ENCODE assay signal across 15 cellular contexts in genomic region chr10:121681171-121681752, GRCh38.
DNase-seq lines count a peak whose midpoint lies in the region; ATAC-seq and TF ChIP-seq lines count a peak whose summit lies in the region.
"Had no signal": no experiment of that assay in that cellular context is flagged by ENCODE, and none has a peak within 500 bp of the region (broad histone marks: within the 10 kb centered on the region; RNA-seq: fewer than 3 reads in every experiment).

No MANE protein-coding gene starts in this region.

- intact Hi-C loops in Caco-2 (cut with micrococcal nuclease; ENCODE audit: unreplicated experiment) (loop anchor here (2.0 kb wide), 1 partner anchor 18 kb away; no protein-coding TSS in a partner anchor), PC-3 (cut with micrococcal nuclease) (no loop called here)
- intact Hi-C loops in CD8-positive, alpha-beta T cell (cut with DNase I, micrococcal nuclease) = no loop called here

- H3K79me2 ChIP-seq in PC-3 (ENCODE audit: low read length) = no peaks in the 10 kb centered on the region
- H3K79me2 ChIP-seq in parathyroid adenoma = no peaks in the 10 kb centered on the region

- H4K20me1 ChIP-seq in PC-3 (ENCODE audit: low read length) = no peaks in the 10 kb centered on the region

- H2AFZ ChIP-seq in PC-3 (ENCODE audit: low read length) = no peak overlapping the region
- H2AFZ ChIP-seq in parathyroid adenoma = peak overlapping the region; percentile 90

- H3K27me3 Mint-ChIP-seq in Caco-2 (ENCODE audit: insufficient read depth, unreplicated experiment) = no peaks in the 10 kb centered on the region
- peaks cover 7% of the 10 kb centered on the region for H3K27me3 Mint-ChIP-seq in CD8-positive, alpha-beta T cell (ENCODE audit: low read depth)

- TF ChIP-seq CTCF in Caco-2 (IDR thresholded peaks at IDR 0.05; ENCODE audit: insufficient read depth in 1 of 2, low read depth in 1 of 2, low read length in 1 of 2, severe bottlenecking in 1 of 2, unreplicated experiment in 1 of 2) (peak in 1 of 2 experiments; percentile 12), PC-3 (conservative IDR thresholded peaks at IDR 0.05; ENCODE audit: low read depth, low read length) (peak; percentile 16; the same call in 1 of the 2 replicates), parathyroid adenoma (IDR thresholded peaks at IDR 0.05) (peak; percentile 8)
- no peak for TF ChIP-seq CTCF in CD8-positive, alpha-beta T cell (IDR thresholded peaks at IDR 0.05)

- H3K27ac Mint-ChIP-seq in Caco-2 (ENCODE audit: unreplicated experiment) = peak overlapping the region; percentile 77
- H3K27ac Mint-ChIP-seq in CD8-positive, alpha-beta T cell = no peak overlapping the region
- H3K27ac Mint-ChIP-seq: stimulated activated effector memory CD8-positive, alpha-beta T cell treated with anti-CD3 and anti-CD28 coated beads, Interleukin-12 subunit alpha, Interleukin-12 subunit beta, amount 100 ng/mL, for 72 hours had no signal

- H3K4me3 ChIP-seq in Caco-2 (ENCODE audit: low read depth, low read length) (no peak overlapping the region), PC-3 (ENCODE audit: low read length) (no peak overlapping the region), parathyroid adenoma (ENCODE audit: low read depth, low read length) (no peak overlapping the region)
- no peak overlapping the region for H3K4me3 ChIP-seq in CD8-positive, alpha-beta T cell (ENCODE audit: low read depth, low read length)
- H3K4me3 ChIP-seq: left lung, tibial nerve had no signal

- DNase-seq in Caco-2 (peak in 1 of 2 experiments; percentile 16), PC-3 (no peak), foreskin melanocyte (peak; percentile 43), HPDE6-E6E7 (ENCODE audit: extremely low spot score) (no peak), cortex of kidney (lab: John Stamatoyannopoulos, UW) (no peak)
- DNase-seq in stimulated activated CD8-positive, alpha-beta memory T cell treated with anti-CD3 and anti-CD28 coated beads, Interleukin-4, amount 100 ng/mL, for 48 hours = no peak
- no peak for DNase-seq in CD8-positive, alpha-beta T cell
- DNase-seq: activated CD4-positive, alpha-beta T cell treated with anti-CD3 and anti-CD28 coated beads for 4 hours; left lung; NCI-H146; NCI-H226 had no signal

- H3K27me3 ChIP-seq in Caco-2 (replicated peaks; ENCODE audit: control insufficient read depth, insufficient read depth, low read length) (no peaks in the 10 kb centered on the region), PC-3 (ENCODE audit: low read length) (peaks cover 32% of the 10 kb centered on the region), parathyroid adenoma (ENCODE audit: control insufficient read depth, insufficient read depth, low read length) (no peaks in the 10 kb centered on the region)
- no peaks in the 10 kb centered on the region for H3K27me3 ChIP-seq in CD8-positive, alpha-beta T cell (ENCODE audit: insufficient read depth, low read length)
- H3K27me3 ChIP-seq: tibial nerve had no signal

- H3F3A ChIP-seq in PC-3 (ENCODE audit: low read length, unreplicated experiment) = no peaks in the 10 kb centered on the region

- H3K4me1 Mint-ChIP-seq in Caco-2 (ENCODE audit: low read depth, unreplicated experiment) = peaks cover 25% of the 10 kb centered on the region
- H3K4me1 Mint-ChIP-seq in CD8-positive, alpha-beta T cell (ENCODE audit: low read depth) = no peaks in the 10 kb centered on the region
- H3K4me1 Mint-ChIP-seq: stimulated activated effector memory CD8-positive, alpha-beta T cell treated with anti-CD3 and anti-CD28 coated beads, Interleukin-12 subunit alpha, Interleukin-12 subunit beta, amount 100 ng/mL, for 72 hours had no signal

- no peak overlapping the region for H3K9ac ChIP-seq in PC-3 (ENCODE audit: low read length)
- H3K9ac ChIP-seq in parathyroid adenoma = no peak overlapping the region

- no peaks in the 10 kb centered on the region for H3K9me3 Mint-ChIP-seq in Caco-2 (ENCODE audit: unreplicated experiment)
- no peaks in the 10 kb centered on the region for H3K9me3 Mint-ChIP-seq in CD8-positive, alpha-beta T cell
- H3K9me3 Mint-ChIP-seq: stimulated activated effector memory CD8-positive, alpha-beta T cell treated with anti-CD3 and anti-CD28 coated beads, Interleukin-12 subunit alpha, Interleukin-12 subunit beta, amount 100 ng/mL, for 72 hours had no signal

- H3K4me1 ChIP-seq in Caco-2 = peaks cover 28% of the 10 kb centered on the region
- H3K4me1 ChIP-seq in PC-3 (ENCODE audit: insufficient read depth, low read length) = no peaks in the 10 kb centered on the region
- peaks cover 8% of the 10 kb centered on the region for H3K4me1 ChIP-seq in parathyroid adenoma
- H3K4me1 ChIP-seq in CD8-positive, alpha-beta T cell (ENCODE audit: insufficient read depth, low read length) = no peaks in the 10 kb centered on the region
- H3K4me1 ChIP-seq: left lung, tibial nerve had no signal

- H3K4me2 ChIP-seq in PC-3 (ENCODE audit: low read length) (no peak overlapping the region), parathyroid adenoma (ENCODE audit: low read length) (peak overlapping the region; percentile 6)

- BruUV-seq in Caco-2 (replicated peaks; lab: Mats Ljungman, UMichigan) (no TSS peak), PC-3 (replicated peaks; lab: Mats Ljungman, UMichigan) (no TSS peak)

- peak overlapping the region; percentile 6 for H3K4me3 Mint-ChIP-seq in Caco-2 (ENCODE audit: unreplicated experiment)
- H3K4me3 Mint-ChIP-seq in CD8-positive, alpha-beta T cell = no peak overlapping the region
- H3K4me3 Mint-ChIP-seq: stimulated activated effector memory CD8-positive, alpha-beta T cell treated with anti-CD3 and anti-CD28 coated beads, Interleukin-12 subunit alpha, Interleukin-12 subunit beta, amount 100 ng/mL, for 72 hours had no signal

- H3K36me3 ChIP-seq in Caco-2 (ENCODE audit: control insufficient read depth, insufficient read depth, low read length) (no peaks in the 10 kb centered on the region), PC-3 (ENCODE audit: low read depth, low read length) (no peaks in the 10 kb centered on the region), parathyroid adenoma (ENCODE audit: control insufficient read depth, insufficient read depth, low read length) (no peaks in the 10 kb centered on the region)
- H3K36me3 ChIP-seq in CD8-positive, alpha-beta T cell (ENCODE audit: insufficient read depth, low read length) = no peaks in the 10 kb centered on the region
- H3K36me3 ChIP-seq: left lung, tibial nerve had no signal

- CTCF ChIA-PET in Caco-2 (lab: Charles Lee) = no interaction called here
- CTCF ChIA-PET in PC-3 (lab: Charles Lee) = no interaction called here
- CTCF ChIA-PET in CD8-positive, alpha-beta T cell (lab: Charles Lee) = no interaction called here

- POLR2A ChIA-PET in Caco-2 (lab: Charles Lee) = no interaction called here
- POLR2A ChIA-PET in PC-3 (lab: Charles Lee; ENCODE audit: unreplicated experiment) = no interaction called here
- POLR2A ChIA-PET in CD8-positive, alpha-beta T cell (lab: Charles Lee) = no interaction called here

- H3K9me3 ChIP-seq in Caco-2 (peaks cover 3% of the 10 kb centered on the region; the same call in 1 of the 2 replicates), PC-3 (ENCODE audit: low read length) (no peaks in the 10 kb centered on the region), parathyroid adenoma (ENCODE audit: control insufficient read depth, low read length) (no peaks in the 10 kb centered on the region)
- no peaks in the 10 kb centered on the region for H3K9me3 ChIP-seq in CD8-positive, alpha-beta T cell (ENCODE audit: low read length)

- H3K27ac ChIP-seq in PC-3 (ENCODE audit: low read length) (no peak overlapping the region), parathyroid adenoma (no peak overlapping the region)
- no peak overlapping the region for H3K27ac ChIP-seq in CD8-positive, alpha-beta T cell (ENCODE audit: low read depth, low read length)
- H3K27ac ChIP-seq: left lung, tibial nerve had no signal

- H3K36me3 Mint-ChIP-seq in Caco-2 (ENCODE audit: insufficient read depth, unreplicated experiment) = no peaks in the 10 kb centered on the region
- no peaks in the 10 kb centered on the region for H3K36me3 Mint-ChIP-seq in CD8-positive, alpha-beta T cell
- H3K36me3 Mint-ChIP-seq: stimulated activated effector memory CD8-positive, alpha-beta T cell treated with anti-CD3 and anti-CD28 coated beads, Interleukin-12 subunit alpha, Interleukin-12 subunit beta, amount 100 ng/mL, for 72 hours had no signal

- H3K9me2 ChIP-seq in PC-3 (replicated peaks; ENCODE audit: low read length) = no peaks in the 10 kb centered on the region

- no peak for ATAC-seq in PC-3
- no peak for ATAC-seq in CD8-positive, alpha-beta T cell
- ATAC-seq: HepG2; left lung; stimulated activated effector memory CD8-positive, alpha-beta T cell treated with anti-CD3 and anti-CD28 coated beads, Interleukin-12 subunit alpha, Interleukin-12 subunit beta, amount 100 ng/mL, for 72 hours had no signal
